16 cellular contexts compared by ENCODE assay signal in the genomic region with DNA sequence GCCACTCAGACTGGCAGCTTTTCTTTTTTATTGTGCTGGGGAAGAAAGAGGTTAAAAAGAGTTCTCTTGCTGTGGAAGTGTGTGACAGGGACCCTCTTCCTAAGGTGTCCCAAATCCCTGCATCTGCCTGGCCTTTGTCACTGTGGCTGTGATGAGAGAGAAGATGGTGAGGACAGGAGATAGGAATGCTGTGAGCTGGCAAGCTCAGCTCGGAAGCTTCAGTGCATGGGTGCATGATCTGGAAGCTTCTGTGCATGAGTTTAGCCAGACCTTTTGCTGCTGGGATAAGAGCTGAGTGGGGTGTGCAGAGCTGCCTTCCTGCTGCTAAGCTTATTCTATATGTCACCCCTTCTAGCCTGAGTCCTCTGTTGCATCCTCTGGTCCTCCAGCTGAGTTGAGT.
"Had no signal": no experiment of that assay in that cellular context is flagged by ENCODE, and none has a peak within 500 bp of the region (broad histone marks: within the 10 kb centered on the region; RNA-seq: fewer than 3 reads in every experiment).

No MANE protein-coding gene starts in this region.

- H3K36me3 Mint-ChIP-seq: natural killer cell had no signal

- H3K4me1 ChIP-seq: ascending aorta, colonic mucosa, testis had no signal

- H3K9me3 ChIP-seq: ascending aorta, colonic mucosa, mucosa of descending colon, testis had no signal

- H3K27me3 ChIP-seq: ascending aorta, cardiac muscle cell, colonic mucosa, testis had no signal

- H3K36me3 ChIP-seq: ascending aorta, cardiac muscle cell, colonic mucosa had no signal

- ATAC-seq: mucosa of descending colon; natural killer cell; right cardiac atrium; stimulated activated naive CD8-positive, alpha-beta T cell treated with anti-CD3 and anti-CD28 coated beads, Interleukin-15, Interleukin-2, amounts not matched to agents 100 U/mL and 50 U/mL, for 24 hours had no signal

- H3K27ac ChIP-seq: ascending aorta, cardiac muscle cell, colonic mucosa, epithelial cell of prostate, testis had no signal

- H3K4me3 Mint-ChIP-seq: natural killer cell had no signal

- DNase-seq: activated CD4-positive, alpha-beta T cell treated with anti-CD3 and anti-CD28 coated beads, Interleukin-2, amount 50 U/mL, for 1 hour; activated gamma-delta T cell; activated T-cell treated with anti-CD3 and anti-CD28 coated beads for 4 hours; colonic mucosa; effector CD8-positive, alpha-beta T cell; mucosa of descending colon; natural killer cell; nucleus accumbens; right cardiac atrium; stimulated activated CD4-positive, alpha-beta T cell treated with anti-CD3 and anti-CD28 coated beads, Interleukin-2, amount 100 ng/mL, for 24 hours; stimulated activated naive CD8-positive, alpha-beta T cell treated with anti-CD3 and anti-CD28 coated beads, Interleukin-15, Interleukin-2, amounts not matched to agents 100 U/mL and 50 U/mL, for 24 hours; T-helper 2 cell; testis had no signal

- H3K9me3 Mint-ChIP-seq: natural killer cell had no signal

- H3K4me3 ChIP-seq: ascending aorta, cardiac muscle cell, colonic mucosa, mucosa of descending colon, testis had no signal
